ENCODE assay signal across 8 cellular contexts in the genomic region with DNA sequence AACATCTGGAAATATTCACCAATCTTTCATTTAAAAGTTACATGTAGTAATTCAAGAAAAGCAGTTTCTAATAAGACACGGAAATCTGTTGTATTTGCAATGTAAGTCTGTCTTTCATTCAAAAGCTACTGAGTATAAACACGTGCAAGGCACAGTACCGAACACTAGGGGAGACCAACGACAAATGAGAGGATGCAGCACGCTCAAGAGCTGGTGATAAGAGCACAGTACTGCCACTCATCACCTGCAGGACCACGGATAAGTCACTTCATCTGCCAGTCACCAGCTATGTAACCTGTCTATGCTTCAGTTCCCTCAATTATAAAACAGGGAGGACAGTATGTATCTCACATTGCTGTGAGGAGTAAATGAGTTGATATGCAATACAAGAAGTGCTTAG.
DNase-seq lines count a peak whose midpoint lies in the region; ATAC-seq, FAIRE-seq and TF ChIP-seq lines count a peak whose summit lies in the region.

No MANE protein-coding gene starts in this region.

- no peaks in the 10 kb centered on the region for H3K27me3 Mint-ChIP-seq in osteocyte (ENCODE audit: unreplicated experiment)

- DNase-seq in T-helper 9 cell (peak; percentile 16), osteocyte (ENCODE audit: extremely low spot score, unreplicated experiment) (no peak), frontal cortex (ENCODE audit: low spot score in 2 of 2) (no peak), NK-92 (lab: John Stamatoyannopoulos, UW; ENCODE audit: unreplicated experiment) (no peak), GM19240 (ENCODE audit: insufficient read length, low spot score) (no peak)
- DNase-seq in effector CD8-positive, alpha-beta T cell (lab: John Stamatoyannopoulos, UW): peak; percentile 8

- no peak overlapping the region for H3K27ac Mint-ChIP-seq in osteocyte (ENCODE audit: unreplicated experiment)

- peak; percentile 16 for TF ChIP-seq CTCF in osteocyte (IDR thresholded peaks at IDR 0.05)

- H3K9me3 Mint-ChIP-seq in osteocyte (ENCODE audit: unreplicated experiment): no peaks in the 10 kb centered on the region

- ATAC-seq in HG03103 (IDR thresholded peaks at IDR 0.05; ENCODE audit: low read depth, unreplicated experiment): peak; percentile 86

- peak; percentile 58 for FAIRE-seq in G401.6 (lab: Jason Lieb, UNC)
- no peak for FAIRE-seq in frontal cortex (lab: Jason Lieb, UNC)

- H3K4me1 Mint-ChIP-seq in osteocyte (ENCODE audit: unreplicated experiment): peaks cover 11% of the 10 kb centered on the region

- peaks cover 36% of the 10 kb centered on the region for H3K36me3 Mint-ChIP-seq in osteocyte (ENCODE audit: unreplicated experiment)

- H3K4me3 Mint-ChIP-seq in osteocyte (ENCODE audit: unreplicated experiment): no peak overlapping the region

Comparison
In these comparisons a context has a peak if more than half of its experiments do, and no peak if none do; other contexts are left out.
1. DNase-seq: peak in T-helper 9 cell (single experiment) and effector CD8-positive, alpha-beta T cell (single experiment); none in osteocyte (single experiment), frontal cortex (0 of 2), NK-92 (single experiment) and GM19240 (single experiment).